ENCODE assay signal across 8 cellular contexts in genomic region chr17:76141212-76142043, GRCh38. TPM values are rescaled to one million over a fixed set of nuclear protein-coding genes. Genes with fewer than 3 reads are reported as not detected.
DNase-seq lines count a peak whose midpoint lies in the region; ATAC-seq and TF ChIP-seq lines count a peak whose summit lies in the region.

Gene FOXJ1, minus strand, starts transcription at chr17:76141245. Its CDS starts 850 bp downstream, at chr17:76140395.

- ATAC-seq in HG03064 (IDR thresholded peaks at IDR 0.05; ENCODE audit: low read depth, unreplicated experiment) (peak; percentile 54), HG03469 (IDR thresholded peaks at IDR 0.05; ENCODE audit: unreplicated experiment) (no peak)

- in situ Hi-C loops in T47D (cut with HindIII; ENCODE audit: low pct_unique_long_range_greater_than_20kb, low sequenced_read_pairs), result no loop called here

- H3K4me3 ChIP-seq in GM08714 (ENCODE audit: low read length) (peak within 1 kb of the TSS; percentile 27; the same call in 1 of the 2 replicates), skeletal muscle tissue (ENCODE audit: low read length in 3 of 3) (peak within 1 kb of the TSS; percentile 55 to 69 (median 64))

- H3K27ac ChIP-seq in VCaP, result peak within 1 kb of the TSS; percentile 45; the same call in 1 of the 2 replicates
- no peak within 1 kb of the TSS for H3K27ac ChIP-seq in skeletal muscle tissue (ENCODE audit: low read depth, low read length)

- H3K4me1 ChIP-seq in skeletal muscle tissue (ENCODE audit: control insufficient read depth in 3 of 3, insufficient read depth in 3 of 3, low read length in 3 of 3), result peaks cover 16 to 36% (median 33%) of the 10 kb centered on the region in 3 donors

- peak within 1 kb of the TSS in 2 of 3 donors; percentile 50 to 54 for H3K9ac ChIP-seq in skeletal muscle tissue (ENCODE audit: low read depth in 1 of 3, low read length in 3 of 3)

- no peaks in the 10 kb centered on the region for H3K9me3 ChIP-seq in skeletal muscle tissue (ENCODE audit: control insufficient read depth in 3 of 3, low read length in 3 of 3)

- peaks cover 7 to 11% (median 7%) of the 10 kb centered on the region in 3 donors for H3K36me3 ChIP-seq in skeletal muscle tissue (ENCODE audit: control insufficient read depth in 3 of 3, insufficient read depth in 3 of 3, low read length in 3 of 3)

- TF ChIP-seq CTCF in VCaP (conservative IDR thresholded peaks at IDR 0.05), result no peak

- DNase-seq in NCI-H2171 (lab: John Stamatoyannopoulos, UW), result peak; percentile 92
- DNase-seq in T47D (ENCODE audit: low read depth in 1 of 2, low spot score in 1 of 2), result peak; percentile 96 to 100
- peak; percentile 97 for DNase-seq in iPS-NIHi7 (ENCODE audit: extremely low spot score)

- peaks cover 39 to 46% (median 46%) of the 10 kb centered on the region in 3 donors for H3K27me3 ChIP-seq in skeletal muscle tissue (ENCODE audit: control insufficient read depth in 3 of 3, insufficient read depth in 3 of 3, low read length in 3 of 3)

RNA-seq across cellular contexts. Expression of gene FOXJ1, which starts in this region (rescaled TPM):
- total RNA-seq in skeletal muscle tissue, result under 0.01 TPM
